13 cellular contexts compared by ENCODE assay signal in genomic region chr19:35095667-35096368, GRCh38. TPM values are rescaled to one million over a fixed set of nuclear protein-coding genes. Genes with fewer than 3 reads are reported as not detected.
DNase-seq lines count a peak whose midpoint lies in the region; ATAC-seq and TF ChIP-seq lines count a peak whose summit lies in the region.
"Had no signal": no experiment of that assay in that cellular context is flagged by ENCODE, and none has a peak within 500 bp of the region (broad histone marks: within the 10 kb centered on the region; RNA-seq: fewer than 3 reads in every experiment).

No MANE protein-coding gene starts in this region.

- no peak overlapping the region for H3K4me3 Mint-ChIP-seq in neural crest cell
- no peak overlapping the region for H3K4me3 Mint-ChIP-seq in natural killer cell treated with Interleukin-12 subunit alpha and Interleukin-12 subunit beta and Interleukin-15 and Interleukin-18, amount 100 ng/mL, for 72 hours
- H3K4me3 Mint-ChIP-seq in activated T-helper 1 cell treated with anti-CD3 and anti-CD28 coated beads, Interleukin-12 subunit alpha, Interleukin-12 subunit beta, Interleukin-2, Interleukin-4 antibody, amounts not matched to agents 30 ng/mL and 10 ng/mL and 1 ng/mL, durations not matched to agents 14 hours and 24 hours and 36 hours, result no peak overlapping the region

- H4K20me1 ChIP-seq in HCT116 (ENCODE audit: insufficient read depth), result no peaks in the 10 kb centered on the region
- H4K20me1 ChIP-seq: BLaER1 had no signal

- TF ChIP-seq CTCF in HCT116 (IDR thresholded peaks at IDR 0.05 in 2 of 3, conservative IDR thresholded peaks at IDR 0.05 in 1 of 3; ENCODE audit: borderline replicate concordance in 1 of 3, insufficient read depth in 1 of 3, low read depth in 2 of 3, low read length in 2 of 3), result no peak
- TF ChIP-seq CTCF in breast epithelium (IDR thresholded peaks at IDR 0.05), result no peak
- TF ChIP-seq CTCF in neural crest cell (conservative IDR thresholded peaks at IDR 0.05), result no peak

- H3K36me3 ChIP-seq in HCT116 (ENCODE audit: control insufficient read depth in 1 of 2, insufficient read depth in 2 of 2, low read length in 2 of 2) (no peaks in the 10 kb centered on the region), breast epithelium (no peaks in the 10 kb centered on the region)
- H3K36me3 ChIP-seq: BLaER1 had no signal

- H3K9me3 Mint-ChIP-seq in neural crest cell, result no peaks in the 10 kb centered on the region
- H3K9me3 Mint-ChIP-seq in natural killer cell treated with Interleukin-12 subunit alpha and Interleukin-12 subunit beta and Interleukin-15 and Interleukin-18, amount 100 ng/mL, for 72 hours, result no peaks in the 10 kb centered on the region
- H3K9me3 Mint-ChIP-seq in activated T-helper 1 cell treated with anti-CD3 and anti-CD28 coated beads, Interleukin-12 subunit alpha, Interleukin-12 subunit beta, Interleukin-2, Interleukin-4 antibody, amounts not matched to agents 30 ng/mL and 10 ng/mL and 1 ng/mL, durations not matched to agents 14 hours and 24 hours and 36 hours, result no peaks in the 10 kb centered on the region

- no peaks in the 10 kb centered on the region for H3K79me2 ChIP-seq in HCT116 (ENCODE audit: insufficient read depth, low read length)

- TF ChIP-seq RAD21 in HCT116 (IDR thresholded peaks at IDR 0.05; ENCODE audit: low read depth), result no peak

- ATAC-seq in HCT116, result peak; percentile 49
- no peak for ATAC-seq in natural killer cell treated with Interleukin-12 subunit alpha and Interleukin-12 subunit beta and Interleukin-15 and Interleukin-18, amount 100 ng/mL, for 72 hours

- H3K9me2 ChIP-seq in HCT116 (ENCODE audit: insufficient read depth), result no peaks in the 10 kb centered on the region

- no peak overlapping the region for H3K9ac ChIP-seq in HCT116 (ENCODE audit: low read length)
- H3K9ac ChIP-seq: BLaER1 had no signal

- no TSS peak for BruUV-seq in HCT116 (replicated peaks; lab: Mats Ljungman, UMichigan)

- DNase-seq in HCT116 (ENCODE audit: low read depth, low spot score), result no peak
- peak in 1 of 2 donors; percentile 66 for DNase-seq in breast epithelium (ENCODE audit: low spot score in 2 of 2)
- no peak for DNase-seq in neural crest cell (ENCODE audit: low read depth, low spot score)
- DNase-seq in middle frontal gyrus (ENCODE audit: extremely low spot score, low spot score), result no peak
- no peak for DNase-seq in natural killer cell treated with Interleukin-12 subunit alpha and Interleukin-12 subunit beta and Interleukin-15 and Interleukin-18, amount 100 ng/mL, for 72 hours (ENCODE audit: low spot score)
- DNase-seq in activated T-helper 1 cell treated with anti-CD3 and anti-CD28 coated beads, Interleukin-12 subunit alpha, Interleukin-12 subunit beta, Interleukin-2, Interleukin-4 antibody, amounts not matched to agents 30 ng/mL and 10 ng/mL and 1 ng/mL, durations not matched to agents 14 hours and 24 hours and 36 hours (ENCODE audit: low spot score), result no peak
- DNase-seq: activated CD4-positive, alpha-beta T cell treated with anti-CD3 and anti-CD28 coated beads for 1 hour; activated CD8-positive, alpha-beta memory T cell treated with anti-CD3 and anti-CD28 coated beads, Interleukin-2, amount 50 U/mL, for 48 hours; stimulated activated naive CD4-positive, alpha-beta T cell; T-helper 1 cell had no signal

- RAD21 ChIA-PET in HCT116 (lab: Charles Lee; ENCODE audit: low non-redundant PET in 1 of 2, low total read pairs in 2 of 2, uncharacterized antibody in 2 of 2, unreplicated experiment in 2 of 2), result no interaction called here

- H3K27me3 ChIP-seq in HCT116 (ENCODE audit: insufficient read depth, low read length) (no peaks in the 10 kb centered on the region), breast epithelium (no peaks in the 10 kb centered on the region)
- H3K27me3 ChIP-seq: BLaER1 had no signal

- H3K27ac ChIP-seq in HCT116 (ENCODE audit: low read depth, low read length) (no peak overlapping the region), breast epithelium (peak overlapping the region; percentile 66 to 82)
- H3K27ac ChIP-seq: BLaER1 had no signal

- peaks cover 7% of the 10 kb centered on the region for H3K4me1 Mint-ChIP-seq in neural crest cell
- no peaks in the 10 kb centered on the region for H3K4me1 Mint-ChIP-seq in natural killer cell treated with Interleukin-12 subunit alpha and Interleukin-12 subunit beta and Interleukin-15 and Interleukin-18, amount 100 ng/mL, for 72 hours (ENCODE audit: low read depth in 2 of 2)
- H3K4me1 Mint-ChIP-seq in activated T-helper 1 cell treated with anti-CD3 and anti-CD28 coated beads, Interleukin-12 subunit alpha, Interleukin-12 subunit beta, Interleukin-2, Interleukin-4 antibody, amounts not matched to agents 30 ng/mL and 10 ng/mL and 1 ng/mL, durations not matched to agents 14 hours and 24 hours and 36 hours (ENCODE audit: low read depth), result no peaks in the 10 kb centered on the region

- POLR2A ChIA-PET in HCT116 (lab: Charles Lee), result no interaction called here

- H3K4me3 ChIP-seq in HCT116 (replicated peaks in 1 of 2; ENCODE audit: low read depth in 1 of 2, low read length in 2 of 2) (no peak overlapping the region), breast epithelium (no peak overlapping the region)
- H3K4me3 ChIP-seq: BLaER1, lung had no signal

- peaks cover 0 to 3% of the 10 kb centered on the region in 2 experiments; a peak in 2 of 4 replicates for H3K4me1 ChIP-seq in HCT116 (ENCODE audit: control insufficient read depth in 1 of 2, insufficient read depth in 2 of 2, low read length in 2 of 2)
- no peaks in the 10 kb centered on the region for H3K4me1 ChIP-seq in breast epithelium

- TF ChIP-seq POLR2A in HCT116 (IDR thresholded peaks at IDR 0.05; ENCODE audit: borderline replicate concordance, extremely low read depth, insufficient read depth, insufficient read length) (no peak), breast epithelium (IDR thresholded peaks at IDR 0.05) (no peak)

- H3K9me3 ChIP-seq in HCT116 (ENCODE audit: control insufficient read depth in 1 of 2, insufficient read depth in 1 of 2, low read depth in 1 of 2, low read length in 2 of 2), result no peaks in the 10 kb centered on the region
- no peaks in the 10 kb centered on the region for H3K9me3 ChIP-seq in breast epithelium
- H3K9me3 ChIP-seq: BLaER1 had no signal

- CTCF ChIA-PET in HCT116 (lab: Charles Lee), result interaction anchor here (1.1 kb wide), 1 partner anchor 52 kb away, joined by 3 read pairs; no protein-coding TSS in a partner anchor

- intact Hi-C loops in HCT116 (cut with micrococcal nuclease), result no loop called here
- intact Hi-C loops in breast epithelium (cut with DNase I; ENCODE audit: low total_unique reads), result no loop called here
- intact Hi-C loops in activated T-helper 1 cell treated with anti-CD3 and anti-CD28 coated beads, Interleukin-12 subunit alpha, Interleukin-12 subunit beta, Interleukin-2, Interleukin-4 antibody, amounts not matched to agents 30 ng/mL and 10 ng/mL and 1 ng/mL, durations not matched to agents 14 hours and 24 hours and 36 hours (cut with micrococcal nuclease), result no loop called here

- H3K36me3 Mint-ChIP-seq in neural crest cell (ENCODE audit: low read depth), result no peaks in the 10 kb centered on the region
- no peaks in the 10 kb centered on the region for H3K36me3 Mint-ChIP-seq in natural killer cell treated with Interleukin-12 subunit alpha and Interleukin-12 subunit beta and Interleukin-15 and Interleukin-18, amount 100 ng/mL, for 72 hours
- H3K36me3 Mint-ChIP-seq in activated T-helper 1 cell treated with anti-CD3 and anti-CD28 coated beads, Interleukin-12 subunit alpha, Interleukin-12 subunit beta, Interleukin-2, Interleukin-4 antibody, amounts not matched to agents 30 ng/mL and 10 ng/mL and 1 ng/mL, durations not matched to agents 14 hours and 24 hours and 36 hours (ENCODE audit: low read depth), result no peaks in the 10 kb centered on the region

- no peak overlapping the region for H3K4me2 ChIP-seq in HCT116 (ENCODE audit: low read length)
- H3K4me2 ChIP-seq: BLaER1 had no signal

- H3K27me3 Mint-ChIP-seq in neural crest cell (ENCODE audit: low read depth), result no peaks in the 10 kb centered on the region
- peaks cover 0 to 6% of the 10 kb centered on the region in 2 donors for H3K27me3 Mint-ChIP-seq in natural killer cell treated with Interleukin-12 subunit alpha and Interleukin-12 subunit beta and Interleukin-15 and Interleukin-18, amount 100 ng/mL, for 72 hours
- H3K27me3 Mint-ChIP-seq in activated T-helper 1 cell treated with anti-CD3 and anti-CD28 coated beads, Interleukin-12 subunit alpha, Interleukin-12 subunit beta, Interleukin-2, Interleukin-4 antibody, amounts not matched to agents 30 ng/mL and 10 ng/mL and 1 ng/mL, durations not matched to agents 14 hours and 24 hours and 36 hours (ENCODE audit: insufficient read depth), result peaks cover 3% of the 10 kb centered on the region

- peak overlapping the region; percentile 69 for H3K27ac Mint-ChIP-seq in neural crest cell (ENCODE audit: unreplicated experiment)
- H3K27ac Mint-ChIP-seq in natural killer cell treated with Interleukin-12 subunit alpha and Interleukin-12 subunit beta and Interleukin-15 and Interleukin-18, amount 100 ng/mL, for 72 hours, result no peak overlapping the region
- H3K27ac Mint-ChIP-seq in activated T-helper 1 cell treated with anti-CD3 and anti-CD28 coated beads, Interleukin-12 subunit alpha, Interleukin-12 subunit beta, Interleukin-2, Interleukin-4 antibody, amounts not matched to agents 30 ng/mL and 10 ng/mL and 1 ng/mL, durations not matched to agents 14 hours and 24 hours and 36 hours, result no peak overlapping the region

- H2AFZ ChIP-seq in HCT116 (ENCODE audit: low read depth, low read length, poor library complexity, severe bottlenecking), result no peak overlapping the region

RNA-seq across cellular contexts. Expression of gene FXYD3, which starts 19.8 kb away (rescaled TPM):
- total RNA-seq in HCT116 (2021; ENCODE audit: unreplicated experiment) (17.4 TPM), breast epithelium (100 to 1,000 TPM in 2 of 3 donors, not detected in 1; 135 to 318 TPM), neural crest cell (2.5 and 2.8 TPM in 2 replicates)
- polyA plus RNA-seq in HCT116 (2012), result 28.6 and 32.2 TPM in 2 replicates
- total RNA-seq in natural killer cell treated with Interleukin-12 subunit alpha and Interleukin-12 subunit beta and Interleukin-15 and Interleukin-18, amount 100 ng/mL, for 72 hours, result not detected
- total RNA-seq in activated T-helper 1 cell treated with anti-CD3 and anti-CD28 coated beads, Interleukin-12 subunit alpha, Interleukin-12 subunit beta, Interleukin-2, Interleukin-4 antibody, amounts not matched to agents 30 ng/mL and 10 ng/mL and 1 ng/mL, durations not matched to agents 14 hours and 24 hours and 36 hours, result not detected in 2 replicates

RNA-seq across cellular contexts. Expression of gene LGI4, which starts 39.0 kb away (rescaled TPM):
- 0.32 TPM for total RNA-seq in HCT116 (2021; ENCODE audit: unreplicated experiment)
- polyA plus RNA-seq in HCT116 (2012), result 0.94 and 1.4 TPM in 2 replicates
- 10 to 100 TPM in 1 of 3 donors, 1 to 10 TPM in 2; 4.3 to 37.8 (median 5.3) TPM for total RNA-seq in breast epithelium
- total RNA-seq in neural crest cell, result 15.9 and 16.1 TPM in 2 replicates
- not detected for total RNA-seq in natural killer cell treated with Interleukin-12 subunit alpha and Interleukin-12 subunit beta and Interleukin-15 and Interleukin-18, amount 100 ng/mL, for 72 hours
- not detected in 2 replicates for total RNA-seq in activated T-helper 1 cell treated with anti-CD3 and anti-CD28 coated beads, Interleukin-12 subunit alpha, Interleukin-12 subunit beta, Interleukin-2, Interleukin-4 antibody, amounts not matched to agents 30 ng/mL and 10 ng/mL and 1 ng/mL, durations not matched to agents 14 hours and 24 hours and 36 hours
- total RNA-seq: HT-29 had no signal

RNA-seq across cellular contexts. Expression of gene FXYD1, which starts 42.8 kb away (rescaled TPM):
- 7.8 TPM for total RNA-seq in HCT116 (2021; ENCODE audit: unreplicated experiment)
- 8.7 and 12.0 TPM in 2 replicates for polyA plus RNA-seq in HCT116 (2012)
- 10 to 100 TPM; 15.5 to 75.5 (median 34.7) TPM for total RNA-seq in breast epithelium
- total RNA-seq in neural crest cell, result 4.2 and 6.5 TPM in 2 replicates
- total RNA-seq in natural killer cell treated with Interleukin-12 subunit alpha and Interleukin-12 subunit beta and Interleukin-15 and Interleukin-18, amount 100 ng/mL, for 72 hours, result not detected
- not detected in 2 replicates for total RNA-seq in activated T-helper 1 cell treated with anti-CD3 and anti-CD28 coated beads, Interleukin-12 subunit alpha, Interleukin-12 subunit beta, Interleukin-2, Interleukin-4 antibody, amounts not matched to agents 30 ng/mL and 10 ng/mL and 1 ng/mL, durations not matched to agents 14 hours and 24 hours and 36 hours
- total RNA-seq: HT-29 had no signal

RNA-seq across cellular contexts. Expression of gene FXYD7, which starts 47.2 kb away (rescaled TPM):
- total RNA-seq in HCT116 (2021; ENCODE audit: unreplicated experiment), result 0.71 TPM
- 0.46 and 0.52 TPM in 2 replicates for polyA plus RNA-seq in HCT116 (2012)
- not detected for total RNA-seq in breast epithelium
- total RNA-seq in neural crest cell, result 1.1 and 1.4 TPM in 2 replicates
- total RNA-seq in natural killer cell treated with Interleukin-12 subunit alpha and Interleukin-12 subunit beta and Interleukin-15 and Interleukin-18, amount 100 ng/mL, for 72 hours, result not detected
- total RNA-seq in activated T-helper 1 cell treated with anti-CD3 and anti-CD28 coated beads, Interleukin-12 subunit alpha, Interleukin-12 subunit beta, Interleukin-2, Interleukin-4 antibody, amounts not matched to agents 30 ng/mL and 10 ng/mL and 1 ng/mL, durations not matched to agents 14 hours and 24 hours and 36 hours, result 0.39 TPM in 1 of 2 replicates, not detected in the other
- total RNA-seq: HT-29, lung had no signal

RNA-seq across cellular contexts. Expression of gene HPN, which starts 54.3 kb away (rescaled TPM):
- total RNA-seq in HCT116 (2021; ENCODE audit: unreplicated experiment) (0.32 TPM), breast epithelium (10 to 100 TPM in 1 of 3 donors, 1 to 10 TPM in 2; 1.8 to 18.0 (median 8.5) TPM), neural crest cell (0.26 and 0.27 TPM in 2 replicates)
- 0.10 TPM in 1 of 2 replicates, not detected in the other for polyA plus RNA-seq in HCT116 (2012)
- under 1 TPM in 1 of 2 donors, not detected in 1; 0.31 TPM for total RNA-seq in natural killer cell treated with Interleukin-12 subunit alpha and Interleukin-12 subunit beta and Interleukin-15 and Interleukin-18, amount 100 ng/mL, for 72 hours
- not detected in 2 replicates for total RNA-seq in activated T-helper 1 cell treated with anti-CD3 and anti-CD28 coated beads, Interleukin-12 subunit alpha, Interleukin-12 subunit beta, Interleukin-2, Interleukin-4 antibody, amounts not matched to agents 30 ng/mL and 10 ng/mL and 1 ng/mL, durations not matched to agents 14 hours and 24 hours and 36 hours
